In genomic region chr5:13359326-13359725, GRCh38 we compare ENCODE assay signal across 21 cellular contexts.
A peak's percentile ranks its signal among the peaks of the same experiment; 100 is the strongest.
DNase-seq lines count a peak whose midpoint lies in the region; ATAC-seq and TF ChIP-seq lines count a peak whose summit lies in the region.
"Had no signal": no experiment of that assay in that cellular context is flagged by ENCODE, and none has a peak within 500 bp of the region (broad histone marks: within the 10 kb centered on the region; RNA-seq: fewer than 3 reads in every experiment).

No MANE protein-coding gene starts in this region.

- H3K4me1 Mint-ChIP-seq in activated naive CD4-positive, alpha-beta T cell treated with anti-CD3 and anti-CD28 coated beads for 36 hours (ENCODE audit: low read depth): no peaks in the 10 kb centered on the region
- H3K4me1 Mint-ChIP-seq: activated CD4-positive, alpha-beta memory T cell treated with anti-CD3 and anti-CD28 coated beads, Interleukin-2, amount 10 ng/mL, durations not matched to agents 7 days and 5 days; mesothelial cell of epicardium; T-helper 17 cell had no signal

- no peaks in the 10 kb centered on the region for H3K27me3 Mint-ChIP-seq in activated naive CD4-positive, alpha-beta T cell treated with anti-CD3 and anti-CD28 coated beads for 36 hours (ENCODE audit: low read depth)
- H3K27me3 Mint-ChIP-seq: activated CD4-positive, alpha-beta memory T cell treated with anti-CD3 and anti-CD28 coated beads, Interleukin-2, amount 10 ng/mL, durations not matched to agents 7 days and 5 days; CD4-positive, alpha-beta T cell; T-helper 17 cell had no signal

- peak overlapping the region; percentile 55 for H3K4me2 ChIP-seq in mammary epithelial cell (ENCODE audit: insufficient read depth, low read depth, low read length)

- H3K9ac ChIP-seq in mammary epithelial cell (ENCODE audit: insufficient read depth, low read length): no peak overlapping the region

- ATAC-seq in GM18502 (IDR thresholded peaks at IDR 0.05; ENCODE audit: poor library complexity, unreplicated experiment) (no peak), GM18861 (IDR thresholded peaks at IDR 0.05; ENCODE audit: unreplicated experiment) (no peak)
- ATAC-seq: left colon, T-helper 17 cell had no signal

- CTCF ChIA-PET in mammary epithelial cell (lab: Charles Lee; ENCODE audit: low non-redundant PET): no interaction called here
- CTCF ChIA-PET in activated naive CD4-positive, alpha-beta T cell treated with anti-CD3 and anti-CD28 coated beads for 36 hours (lab: Charles Lee): no interaction called here

- no peak overlapping the region for H3K4me3 ChIP-seq in AG10803 (ENCODE audit: low read length)
- H3K4me3 ChIP-seq in mammary epithelial cell (replicated peaks in 1 of 3; ENCODE audit: insufficient read depth in 1 of 3, low read depth in 2 of 3, low read length in 3 of 3): no peak overlapping the region
- H3K4me3 ChIP-seq: SJCRH30, testis had no signal

- H3K9me3 Mint-ChIP-seq in activated naive CD4-positive, alpha-beta T cell treated with anti-CD3 and anti-CD28 coated beads for 36 hours: peaks cover 6% of the 10 kb centered on the region
- H3K9me3 Mint-ChIP-seq: mesothelial cell of epicardium had no signal

- no peak overlapping the region for H2AFZ ChIP-seq in mammary epithelial cell (ENCODE audit: low read depth, low read length)

- H4K20me1 ChIP-seq in mammary epithelial cell (ENCODE audit: insufficient read depth, low read length): no peaks in the 10 kb centered on the region

- BruUV-seq in mammary epithelial cell (replicated peaks; lab: Mats Ljungman, UMichigan): no TSS peak

- WGBS in mammary epithelial cell (ENCODE audit: low coverage, missing lambda C conversion rate): 100% methylated on average over 1 of the region's 1 CpG

- intact Hi-C loops in mammary epithelial cell (cut with micrococcal nuclease): loop anchor here (5.0 kb wide), 1 partner anchor 303 kb away; no protein-coding TSS in a partner anchor
- intact Hi-C loops in activated naive CD4-positive, alpha-beta T cell treated with anti-CD3 and anti-CD28 coated beads for 36 hours (cut with micrococcal nuclease): no loop called here

- H3K4me1 ChIP-seq in mammary epithelial cell (ENCODE audit: insufficient read depth, low read length): peaks cover 4% of the 10 kb centered on the region
- H3K4me1 ChIP-seq: SJCRH30, testis had no signal

- no peak overlapping the region for H3K27ac Mint-ChIP-seq in activated naive CD4-positive, alpha-beta T cell treated with anti-CD3 and anti-CD28 coated beads for 36 hours
- H3K27ac Mint-ChIP-seq: activated CD4-positive, alpha-beta memory T cell treated with anti-CD3 and anti-CD28 coated beads, Interleukin-2, amount 10 ng/mL, durations not matched to agents 7 days and 5 days; CD4-positive, alpha-beta T cell; mesothelial cell of epicardium; T-helper 17 cell had no signal

- no peak overlapping the region for H3K4me3 Mint-ChIP-seq in activated naive CD4-positive, alpha-beta T cell treated with anti-CD3 and anti-CD28 coated beads for 36 hours
- H3K4me3 Mint-ChIP-seq: activated CD4-positive, alpha-beta memory T cell treated with anti-CD3 and anti-CD28 coated beads, Interleukin-2, amount 10 ng/mL, durations not matched to agents 7 days and 5 days; CD4-positive, alpha-beta T cell; mesothelial cell of epicardium; T-helper 17 cell had no signal

- H3K36me3 Mint-ChIP-seq in activated naive CD4-positive, alpha-beta T cell treated with anti-CD3 and anti-CD28 coated beads for 36 hours (ENCODE audit: low read depth): no peaks in the 10 kb centered on the region
- H3K36me3 Mint-ChIP-seq: mesothelial cell of epicardium had no signal

- in situ Hi-C loops in mammary epithelial cell (cut with MboI; ENCODE audit: low sequenced_read_pairs in 2 of 2): no loop called here

- no peak overlapping the region for H3K27ac ChIP-seq in mammary epithelial cell (ENCODE audit: insufficient read depth, low read depth, low read length)
- H3K27ac ChIP-seq: SJCRH30, testis had no signal

- H3K36me3 ChIP-seq in mammary epithelial cell (ENCODE audit: insufficient read depth, low read length): no peaks in the 10 kb centered on the region
- H3K36me3 ChIP-seq: SJCRH30 had no signal

- dilution Hi-C loops in mammary epithelial cell (cut with HindIII; ENCODE audit: low sequenced_read_pairs): no loop called here

- DNase-seq in AG10803 (ENCODE audit: low read depth) (peak; percentile 53), M059J (ENCODE audit: low read depth) (peak; percentile 71), mammary epithelial cell (peak; percentile 83), iris pigment epithelial cell (ENCODE audit: low read depth) (peak; percentile 31), NCI-H748 treated with DMSO at 0.1 percent for 48 hours (lab: John Stamatoyannopoulos, UW) (no peak)
- DNase-seq in activated naive CD4-positive, alpha-beta T cell treated with anti-CD3 and anti-CD28 coated beads for 36 hours: no peak
- DNase-seq: ACHN; activated CD4-positive, alpha-beta memory T cell treated with anti-CD3 and anti-CD28 coated beads, Interleukin-2, amount 10 ng/mL, durations not matched to agents 7 days and 5 days; activated naive CD4-positive, alpha-beta T cell treated with Interleukin-2 at 50 U/mL for 16 hours; activated T-cell treated with anti-CD3 and anti-CD28 coated beads, Interleukin-2, amount 50 U/mL, for 1 hour; CD4-positive, alpha-beta T cell; left colon; NCI-H1417; NCI-H69; SJCRH30; stimulated activated CD4-positive, alpha-beta T cell treated with anti-CD3 and anti-CD28 coated beads, Interleukin-12 subunit alpha, Interleukin-12 subunit beta, amount 100 ng/mL, for 4 hours; T-helper 17 cell; testis had no signal

- H3K27me3 ChIP-seq in mammary epithelial cell (ENCODE audit: insufficient read depth, low read length): no peaks in the 10 kb centered on the region
- H3K27me3 ChIP-seq: SJCRH30, testis had no signal

- H3K9me3 ChIP-seq in mammary epithelial cell (replicated peaks; ENCODE audit: insufficient read depth, low read length): no peaks in the 10 kb centered on the region
- H3K9me3 ChIP-seq: SJCRH30, testis had no signal

- no peaks in the 10 kb centered on the region for H3K79me2 ChIP-seq in mammary epithelial cell (ENCODE audit: insufficient read depth, low read length)

- TF ChIP-seq CTCF in AG10803 (conservative IDR thresholded peaks at IDR 0.05; ENCODE audit: low read length): no peak
- TF ChIP-seq CTCF in mammary epithelial cell (conservative IDR thresholded peaks at IDR 0.05 in 1 of 2, IDR thresholded peaks at IDR 0.05 in 1 of 2; ENCODE audit: extremely low read depth in 1 of 2, insufficient read depth in 1 of 2, low read depth in 1 of 2, low read length in 2 of 2): no peak

Comparison
In these comparisons a context has a peak if more than half of its experiments do, and no peak if none do; other contexts are left out.
1. DNase-seq: peak in AG10803 (single experiment), M059J (single experiment), mammary epithelial cell (single experiment) and iris pigment epithelial cell (single experiment); none in NCI-H748 treated with DMSO at 0.1 percent for 48 hours (single experiment) and activated naive CD4-positive, alpha-beta T cell treated with anti-CD3 and anti-CD28 coated beads for 36 hours (single experiment).